31 cellular contexts compared by ENCODE assay signal in genomic region chr5:78376315-78376714, GRCh38.
"Had no signal": no experiment of that assay in that cellular context is flagged by ENCODE, and none has a peak within 500 bp of the region (broad histone marks: within the 10 kb centered on the region; RNA-seq: fewer than 3 reads in every experiment).

No MANE protein-coding gene starts in this region.

- H3K4me3 ChIP-seq: esophagus muscularis mucosa, gastroesophageal sphincter, heart left ventricle, hepatocyte, lung, sigmoid colon, skin epidermis, spleen, transverse colon, upper lobe of right lung, uterus had no signal

- H3K36me3 ChIP-seq: esophagus muscularis mucosa, gastroesophageal sphincter, heart left ventricle, sigmoid colon, thoracic aorta, transverse colon, upper lobe of right lung, uterus had no signal

- H3K27me3 Mint-ChIP-seq: dendritic cell treated with granulocyte-macrophage colony-stimulating factor and Interleukin-4, amounts not matched to agents 40 ng/mL and 50 ng/mL, for 4 days; naive thymus-derived CD8-positive, alpha-beta T cell; progenitor cell of endocrine pancreas; stimulated activated naive B cell treated with anti-CD40 and anti-IgM and Interleukin-4, amounts not matched to agents 10 μg/mL and 1 μg/mL and 100 μg/mL, for 72 hours; stimulated activated naive CD8-positive, alpha-beta T cell treated with anti-CD3 and anti-CD28 coated beads, Interleukin-15, Interleukin-2, amounts not matched to agents 100 ng/mL and 50 ng/mL, for 24 hours had no signal

- H3K4me1 ChIP-seq: foreskin keratinocyte, uterus had no signal

- H3K4me3 Mint-ChIP-seq: dendritic cell treated with granulocyte-macrophage colony-stimulating factor and Interleukin-4, amounts not matched to agents 40 ng/mL and 50 ng/mL, for 4 days; endodermal cell; naive thymus-derived CD8-positive, alpha-beta T cell; stimulated activated naive B cell treated with anti-CD40 and anti-IgM and Interleukin-4, amounts not matched to agents 10 μg/mL and 1 μg/mL and 100 μg/mL, for 72 hours; stimulated activated naive CD8-positive, alpha-beta T cell treated with anti-CD3 and anti-CD28 coated beads, Interleukin-15, Interleukin-2, amounts not matched to agents 100 ng/mL and 50 ng/mL, for 24 hours had no signal

- H3K27ac ChIP-seq: foreskin keratinocyte, hepatocyte, parathyroid adenoma, skin epidermis, spleen, transverse colon, upper lobe of right lung, uterus had no signal

- H2AFZ ChIP-seq: hepatocyte, parathyroid adenoma had no signal

- H3K9me3 Mint-ChIP-seq: dendritic cell treated with granulocyte-macrophage colony-stimulating factor and Interleukin-4, amounts not matched to agents 40 ng/mL and 50 ng/mL, for 4 days; endodermal cell; naive thymus-derived CD8-positive, alpha-beta T cell; stimulated activated naive B cell treated with anti-CD40 and anti-IgM and Interleukin-4, amounts not matched to agents 10 μg/mL and 1 μg/mL and 100 μg/mL, for 72 hours; stimulated activated naive CD8-positive, alpha-beta T cell treated with anti-CD3 and anti-CD28 coated beads, Interleukin-15, Interleukin-2, amounts not matched to agents 100 ng/mL and 50 ng/mL, for 24 hours had no signal

- FAIRE-seq: colon, endothelial cell of umbilical vein, kidney had no signal

- DNase-seq: effector CD8-positive, alpha-beta T cell; endodermal cell; foreskin keratinocyte; heart left ventricle; kidney; mesendoderm; midbrain; naive thymus-derived CD8-positive, alpha-beta T cell; occipital lobe; right cardiac atrium; sigmoid colon; spleen; stimulated activated CD4-positive, alpha-beta T cell treated with anti-CD3 and anti-CD28 coated beads, Interleukin-15, amount 100 ng/mL, for 24 hours; stimulated activated CD4-positive, alpha-beta T cell treated with anti-CD3 and anti-CD28 coated beads, Interleukin-2, amount 100 ng/mL, for 48 hours; stimulated activated naive B cell treated with anti-CD40 and anti-IgM and Interleukin-4, amounts not matched to agents 10 μg/mL and 1 μg/mL and 100 μg/mL, for 72 hours; transverse colon; upper lobe of right lung; uterus had no signal

- H3K9ac ChIP-seq: parathyroid adenoma had no signal

- H3K9me3 ChIP-seq: esophagus muscularis mucosa, gastroesophageal sphincter, heart left ventricle, sigmoid colon, spleen, thoracic aorta, transverse colon, upper lobe of right lung, uterus had no signal

- H3K27ac Mint-ChIP-seq: dendritic cell treated with granulocyte-macrophage colony-stimulating factor and Interleukin-4, amounts not matched to agents 40 ng/mL and 50 ng/mL, for 4 days; endodermal cell; progenitor cell of endocrine pancreas; stimulated activated naive B cell treated with anti-CD40 and anti-IgM and Interleukin-4, amounts not matched to agents 10 μg/mL and 1 μg/mL and 100 μg/mL, for 72 hours; stimulated activated naive CD8-positive, alpha-beta T cell treated with anti-CD3 and anti-CD28 coated beads, Interleukin-15, Interleukin-2, amounts not matched to agents 100 ng/mL and 50 ng/mL, for 24 hours had no signal

- H3K4me2 ChIP-seq: hepatocyte had no signal

- ATAC-seq: left lobe of liver; naive thymus-derived CD8-positive, alpha-beta T cell; stimulated activated naive B cell treated with anti-CD40 and anti-IgM and Interleukin-4, amounts not matched to agents 10 μg/mL and 1 μg/mL and 100 μg/mL, for 72 hours; upper lobe of right lung had no signal

- H3K27me3 ChIP-seq: esophagus muscularis mucosa, foreskin keratinocyte, gastroesophageal sphincter, heart left ventricle, hepatocyte, sigmoid colon, spleen, transverse colon, upper lobe of right lung, uterus had no signal
